9 cellular contexts compared by ENCODE assay signal in genomic region chr17:72502111-72502939, GRCh38.
DNase-seq lines count a peak whose midpoint lies in the region; ATAC-seq, FAIRE-seq and TF ChIP-seq lines count a peak whose summit lies in the region.
"Had no signal": no experiment of that assay in that cellular context is flagged by ENCODE, and none has a peak within 500 bp of the region (broad histone marks: within the 10 kb centered on the region; RNA-seq: fewer than 3 reads in every experiment).

No MANE protein-coding gene starts in this region.

- H3K27me3 ChIP-seq in colonic mucosa: no peaks in the 10 kb centered on the region
- H3K27me3 ChIP-seq in left lung: peaks cover 0 to 9% of the 10 kb centered on the region in 2 donors
- H3K27me3 ChIP-seq in gastrocnemius medialis: no peaks in the 10 kb centered on the region

- H3K4me1 ChIP-seq in colonic mucosa (no peaks in the 10 kb centered on the region), left lung (no peaks in the 10 kb centered on the region), gastrocnemius medialis (no peaks in the 10 kb centered on the region), kidney (ENCODE audit: control insufficient read depth in 1 of 2, insufficient read depth in 1 of 2, low read depth in 1 of 2, low read length in 2 of 2) (no peaks in the 10 kb centered on the region)

- H3K9me3 ChIP-seq in colonic mucosa (no peaks in the 10 kb centered on the region), left lung (no peaks in the 10 kb centered on the region), gastrocnemius medialis (no peaks in the 10 kb centered on the region), kidney (ENCODE audit: control insufficient read depth in 1 of 2, low read length in 2 of 2) (no peaks in the 10 kb centered on the region)

- peak overlapping the region; percentile 50 for H3K27ac ChIP-seq in colonic mucosa
- no peak overlapping the region for H3K27ac ChIP-seq in left lung
- peak overlapping the region; percentile 19 for H3K27ac ChIP-seq in temporal lobe (ENCODE audit: low read depth, low read length)
- H3K27ac ChIP-seq in gastrocnemius medialis: no peak overlapping the region
- no peak overlapping the region for H3K27ac ChIP-seq in kidney (ENCODE audit: low read depth in 2 of 2, low read length in 2 of 2)

- H3K9ac ChIP-seq in colonic mucosa (ENCODE audit: low read depth in 2 of 2, low read length in 2 of 2) (peak overlapping the region in 1 of 2 donors; percentile 12), kidney (ENCODE audit: low read length in 2 of 2) (no peak overlapping the region)

- H3K36me3 ChIP-seq in colonic mucosa: no peaks in the 10 kb centered on the region
- H3K36me3 ChIP-seq in left lung: no peaks in the 10 kb centered on the region
- H3K36me3 ChIP-seq in gastrocnemius medialis: no peaks in the 10 kb centered on the region
- H3K36me3 ChIP-seq in kidney (ENCODE audit: control insufficient read depth in 1 of 2, insufficient read depth in 2 of 2, low read length in 2 of 2): no peaks in the 10 kb centered on the region

- no peak overlapping the region for H3K4me3 ChIP-seq in colonic mucosa
- no peak overlapping the region for H3K4me3 ChIP-seq in left lung
- H3K4me3 ChIP-seq in gastrocnemius medialis: no peak overlapping the region
- no peak overlapping the region for H3K4me3 ChIP-seq in kidney (ENCODE audit: low read length in 2 of 2)

- in situ Hi-C loops in gastrocnemius medialis (cut with MboI; ENCODE audit: low sequenced_read_pairs in 4 of 4): no loop called here

- no peak for FAIRE-seq in kidney (lab: Jason Lieb, UNC)

- peak; percentile 62 for ATAC-seq in left lung
- ATAC-seq in gastrocnemius medialis: no peak

- DNase-seq in NCI-H2171 (lab: John Stamatoyannopoulos, UW) (peak; percentile 60), colonic mucosa (peak; percentile 50), left lung (no peak), occipital lobe (lab: John Stamatoyannopoulos, UW) (no peak), gastrocnemius medialis (no peak), kidney (no peak), NCI-H446 (lab: John Stamatoyannopoulos, UW) (no peak)
- DNase-seq: T-helper 2 cell had no signal

- TF ChIP-seq CTCF in colonic mucosa (IDR thresholded peaks at IDR 0.05) (no peak), left lung (IDR thresholded peaks at IDR 0.05) (no peak), gastrocnemius medialis (IDR thresholded peaks at IDR 0.05 in 4 of 5, conservative IDR thresholded peaks at IDR 0.05 in 1 of 5) (no peak), kidney (IDR thresholded peaks at IDR 0.05; ENCODE audit: borderline replicate concordance, extremely low read depth, insufficient read depth) (no peak)

- TF ChIP-seq POLR2A in gastrocnemius medialis (IDR thresholded peaks at IDR 0.05): no peak

- intact Hi-C loops in colonic mucosa (cut with DNase I): no loop called here
- intact Hi-C loops in left lung (cut with DNase I): no loop called here
- intact Hi-C loops in gastrocnemius medialis (cut with DNase I; ENCODE audit: low total_unique reads): no loop called here
- intact Hi-C loops in kidney (cut with DNase I): no loop called here

Comparison
In these comparisons a context has a peak if more than half of its experiments do, and no peak if none do; other contexts are left out.
1. DNase-seq: peak in NCI-H2171 (single experiment) and colonic mucosa (single experiment); none in left lung (0 of 2), occipital lobe (single experiment), gastrocnemius medialis (0 of 2), kidney (single experiment) and NCI-H446 (0 of 2).
2. H3K27ac ChIP-seq: peak in colonic mucosa (single experiment) and temporal lobe (single experiment); none in left lung (0 of 2), gastrocnemius medialis (0 of 4) and kidney (0 of 2).